In the genomic region with DNA sequence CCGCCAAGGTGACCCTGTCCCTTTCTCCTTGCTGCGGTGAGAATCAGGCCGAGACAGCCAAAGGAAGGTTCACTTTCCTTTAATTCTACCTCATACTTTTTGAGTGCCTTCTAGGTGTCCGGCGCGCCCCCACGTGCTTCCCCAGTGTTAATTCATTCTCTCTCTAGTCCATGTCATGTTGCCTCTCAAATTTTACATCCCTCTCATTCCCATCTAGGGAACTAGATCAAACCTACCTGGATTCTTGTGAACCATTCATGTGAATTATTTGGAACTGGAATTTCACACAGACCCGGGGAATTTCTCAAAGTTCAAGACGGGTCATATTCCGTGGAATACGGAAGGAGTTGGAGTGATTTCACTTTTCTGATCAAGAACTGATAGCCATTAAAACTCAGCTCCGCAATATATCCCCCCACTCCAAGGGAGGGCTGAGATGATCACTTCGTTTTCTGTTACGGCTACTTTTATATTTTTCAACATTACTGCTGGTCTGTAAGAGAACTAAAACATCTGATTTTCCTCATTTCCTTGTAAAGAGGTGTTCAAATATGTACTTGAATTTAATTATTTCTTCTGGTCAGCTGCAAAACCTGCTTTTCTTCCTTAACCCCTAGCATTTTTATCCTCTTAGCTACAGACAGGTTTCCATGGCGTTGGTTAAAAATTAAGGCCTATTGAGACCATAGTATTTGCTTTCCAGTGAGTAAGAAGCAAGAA, we compare ENCODE assay signal across 1 cellular context.
TF ChIP-seq lines count a peak whose summit lies in the region.

No MANE protein-coding gene starts in this region.

TF ChIP-seq in WTC11, 78 proteins besides CTCF, POLR2A, EP300 and RAD21 (continued from another document):
- TF ChIP-seq, protein P1, sequence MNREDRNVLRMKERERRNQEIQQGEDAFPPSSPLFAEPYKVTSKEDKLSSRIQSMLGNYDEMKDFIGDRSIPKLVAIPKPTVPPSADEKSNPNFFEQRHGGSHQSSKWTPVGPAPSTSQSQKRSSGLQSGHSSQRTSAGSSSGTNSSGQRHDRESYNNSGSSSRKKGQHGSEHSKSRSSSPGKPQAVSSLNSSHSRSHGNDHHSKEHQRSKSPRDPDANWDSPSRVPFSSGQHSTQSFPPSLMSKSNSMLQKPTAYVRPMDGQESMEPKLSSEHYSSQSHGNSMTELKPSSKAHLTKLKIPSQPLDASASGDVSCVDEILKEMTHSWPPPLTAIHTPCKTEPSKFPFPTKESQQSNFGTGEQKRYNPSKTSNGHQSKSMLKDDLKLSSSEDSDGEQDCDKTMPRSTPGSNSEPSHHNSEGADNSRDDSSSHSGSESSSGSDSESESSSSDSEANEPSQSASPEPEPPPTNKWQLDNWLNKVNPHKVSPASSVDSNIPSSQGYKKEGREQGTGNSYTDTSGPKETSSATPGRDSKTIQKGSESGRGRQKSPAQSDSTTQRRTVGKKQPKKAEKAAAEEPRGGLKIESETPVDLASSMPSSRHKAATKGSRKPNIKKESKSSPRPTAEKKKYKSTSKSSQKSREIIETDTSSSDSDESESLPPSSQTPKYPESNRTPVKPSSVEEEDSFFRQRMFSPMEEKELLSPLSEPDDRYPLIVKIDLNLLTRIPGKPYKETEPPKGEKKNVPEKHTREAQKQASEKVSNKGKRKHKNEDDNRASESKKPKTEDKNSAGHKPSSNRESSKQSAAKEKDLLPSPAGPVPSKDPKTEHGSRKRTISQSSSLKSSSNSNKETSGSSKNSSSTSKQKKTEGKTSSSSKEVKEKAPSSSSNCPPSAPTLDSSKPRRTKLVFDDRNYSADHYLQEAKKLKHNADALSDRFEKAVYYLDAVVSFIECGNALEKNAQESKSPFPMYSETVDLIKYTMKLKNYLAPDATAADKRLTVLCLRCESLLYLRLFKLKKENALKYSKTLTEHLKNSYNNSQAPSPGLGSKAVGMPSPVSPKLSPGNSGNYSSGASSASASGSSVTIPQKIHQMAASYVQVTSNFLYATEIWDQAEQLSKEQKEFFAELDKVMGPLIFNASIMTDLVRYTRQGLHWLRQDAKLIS (CRISPR knock-in tag; IDR thresholded peaks at IDR 0.05; ENCODE audit: borderline replicate concordance), result no peak
- no peak for TF ChIP-seq MXD4 (CRISPR knock-in tag; IDR thresholded peaks at IDR 0.05; ENCODE audit: borderline replicate concordance)
- TF ChIP-seq HMGA2 (CRISPR knock-in tag; IDR thresholded peaks at IDR 0.05), result no peak
- TF ChIP-seq, protein P2, sequence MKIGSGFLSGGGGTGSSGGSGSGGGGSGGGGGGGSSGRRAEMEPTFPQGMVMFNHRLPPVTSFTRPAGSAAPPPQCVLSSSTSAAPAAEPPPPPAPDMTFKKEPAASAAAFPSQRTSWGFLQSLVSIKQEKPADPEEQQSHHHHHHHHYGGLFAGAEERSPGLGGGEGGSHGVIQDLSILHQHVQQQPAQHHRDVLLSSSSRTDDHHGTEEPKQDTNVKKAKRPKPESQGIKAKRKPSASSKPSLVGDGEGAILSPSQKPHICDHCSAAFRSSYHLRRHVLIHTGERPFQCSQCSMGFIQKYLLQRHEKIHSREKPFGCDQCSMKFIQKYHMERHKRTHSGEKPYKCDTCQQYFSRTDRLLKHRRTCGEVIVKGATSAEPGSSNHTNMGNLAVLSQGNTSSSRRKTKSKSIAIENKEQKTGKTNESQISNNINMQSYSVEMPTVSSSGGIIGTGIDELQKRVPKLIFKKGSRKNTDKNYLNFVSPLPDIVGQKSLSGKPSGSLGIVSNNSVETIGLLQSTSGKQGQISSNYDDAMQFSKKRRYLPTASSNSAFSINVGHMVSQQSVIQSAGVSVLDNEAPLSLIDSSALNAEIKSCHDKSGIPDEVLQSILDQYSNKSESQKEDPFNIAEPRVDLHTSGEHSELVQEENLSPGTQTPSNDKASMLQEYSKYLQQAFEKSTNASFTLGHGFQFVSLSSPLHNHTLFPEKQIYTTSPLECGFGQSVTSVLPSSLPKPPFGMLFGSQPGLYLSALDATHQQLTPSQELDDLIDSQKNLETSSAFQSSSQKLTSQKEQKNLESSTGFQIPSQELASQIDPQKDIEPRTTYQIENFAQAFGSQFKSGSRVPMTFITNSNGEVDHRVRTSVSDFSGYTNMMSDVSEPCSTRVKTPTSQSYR (CRISPR knock-in tag; IDR thresholded peaks at IDR 0.05), result no peak
- no peak for TF ChIP-seq JUN (CRISPR knock-in tag; IDR thresholded peaks at IDR 0.05)
- no peak for TF ChIP-seq TP53 (CRISPR knock-in tag; IDR thresholded peaks at IDR 0.05)
- TF ChIP-seq, protein P3, sequence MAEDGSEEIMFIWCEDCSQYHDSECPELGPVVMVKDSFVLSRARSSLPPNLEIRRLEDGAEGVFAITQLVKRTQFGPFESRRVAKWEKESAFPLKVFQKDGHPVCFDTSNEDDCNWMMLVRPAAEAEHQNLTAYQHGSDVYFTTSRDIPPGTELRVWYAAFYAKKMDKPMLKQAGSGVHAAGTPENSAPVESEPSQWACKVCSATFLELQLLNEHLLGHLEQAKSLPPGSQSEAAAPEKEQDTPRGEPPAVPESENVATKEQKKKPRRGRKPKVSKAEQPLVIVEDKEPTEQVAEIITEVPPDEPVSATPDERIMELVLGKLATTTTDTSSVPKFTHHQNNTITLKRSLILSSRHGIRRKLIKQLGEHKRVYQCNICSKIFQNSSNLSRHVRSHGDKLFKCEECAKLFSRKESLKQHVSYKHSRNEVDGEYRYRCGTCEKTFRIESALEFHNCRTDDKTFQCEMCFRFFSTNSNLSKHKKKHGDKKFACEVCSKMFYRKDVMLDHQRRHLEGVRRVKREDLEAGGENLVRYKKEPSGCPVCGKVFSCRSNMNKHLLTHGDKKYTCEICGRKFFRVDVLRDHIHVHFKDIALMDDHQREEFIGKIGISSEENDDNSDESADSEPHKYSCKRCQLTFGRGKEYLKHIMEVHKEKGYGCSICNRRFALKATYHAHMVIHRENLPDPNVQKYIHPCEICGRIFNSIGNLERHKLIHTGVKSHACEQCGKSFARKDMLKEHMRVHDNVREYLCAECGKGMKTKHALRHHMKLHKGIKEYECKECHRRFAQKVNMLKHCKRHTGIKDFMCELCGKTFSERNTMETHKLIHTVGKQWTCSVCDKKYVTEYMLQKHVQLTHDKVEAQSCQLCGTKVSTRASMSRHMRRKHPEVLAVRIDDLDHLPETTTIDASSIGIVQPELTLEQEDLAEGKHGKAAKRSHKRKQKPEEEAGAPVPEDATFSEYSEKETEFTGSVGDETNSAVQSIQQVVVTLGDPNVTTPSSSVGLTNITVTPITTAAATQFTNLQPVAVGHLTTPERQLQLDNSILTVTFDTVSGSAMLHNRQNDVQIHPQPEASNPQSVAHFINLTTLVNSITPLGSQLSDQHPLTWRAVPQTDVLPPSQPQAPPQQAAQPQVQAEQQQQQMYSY (CRISPR knock-in tag; IDR thresholded peaks at IDR 0.05), result no peak
- TF ChIP-seq ESRRA (CRISPR knock-in tag; IDR thresholded peaks at IDR 0.05; ENCODE audit: borderline replicate concordance), result no peak
